ENCODE assay signal across 23 cellular contexts in the genomic region with DNA sequence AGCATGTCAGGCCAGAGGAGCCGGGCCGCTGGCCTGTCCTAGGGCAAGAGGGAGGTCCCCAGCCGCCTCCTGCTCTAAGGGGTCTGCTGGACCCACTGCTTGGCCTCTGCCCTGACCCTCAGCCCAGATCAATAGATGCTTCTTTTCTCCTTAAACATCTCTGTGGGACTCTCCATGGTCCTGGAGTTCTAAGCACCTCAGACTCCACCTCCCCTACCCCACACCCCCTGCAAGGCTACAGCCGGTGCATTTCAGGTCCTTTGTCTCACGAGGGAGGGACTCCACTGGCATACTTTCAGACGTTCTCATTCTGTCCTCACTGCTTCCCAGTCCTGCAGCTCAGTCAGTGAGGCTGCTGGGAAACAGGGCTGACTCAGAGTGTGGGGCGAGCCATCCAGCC. TPM values are rescaled to one million over a fixed set of nuclear protein-coding genes. Genes with fewer than 3 reads are reported as not detected.
"Had no signal": no experiment of that assay in that cellular context is flagged by ENCODE, and none has a peak within 500 bp of the region (broad histone marks: within the 10 kb centered on the region; RNA-seq: fewer than 3 reads in every experiment).

No MANE protein-coding gene starts in this region.

- H3K36me3 ChIP-seq: gastrocnemius medialis, heart right ventricle, left ventricle myocardium inferior, prostate gland, WERI-Rb-1 had no signal

- H3K4me1 ChIP-seq: gastrocnemius medialis, heart right ventricle, left ventricle myocardium inferior, prostate gland had no signal

- H3K4me3 ChIP-seq: coronary artery, gastrocnemius medialis, heart right ventricle, left ventricle myocardium inferior, prostate gland, skin epidermis had no signal

- DNase-seq: activated CD4-positive, alpha-beta T cell treated with anti-CD3 and anti-CD28 coated beads for 36 hours; activated CD8-positive, alpha-beta T cell treated with anti-CD3 and anti-CD28 coated beads for 36 hours; activated effector memory CD4-positive, alpha-beta T cell treated with Interleukin-2 at 50 U/mL for 16 hours; activated naive CD4-positive, alpha-beta T cell treated with anti-CD3 and anti-CD28 coated beads, Interleukin-2, amount 50 U/mL, for 16 hours; activated T-cell treated with anti-CD3 and anti-CD28 coated beads, Interleukin-2, amount 50 U/mL, for 4 hours; central memory CD4-positive, alpha-beta T cell; effector CD8-positive, alpha-beta T cell; gastrocnemius medialis; heart right ventricle; kidney; left ventricle myocardium inferior; nephron progenitor cell; right cardiac atrium; stimulated activated CD4-positive, alpha-beta T cell treated with anti-CD3 and anti-CD28 coated beads, Interleukin-4, amount 100 ng/mL, for 4 hours; stimulated activated CD8-positive, alpha-beta memory T cell treated with anti-CD3 and anti-CD28 coated beads, Interleukin-4, amount 100 ng/mL, for 48 hours; stimulated activated naive CD4-positive, alpha-beta T cell treated with Interleukin-2 at 50 U/mL for 16 hours; T-helper 17 cell; trophoblast cell; WERI-Rb-1 had no signal

- H3K27me3 ChIP-seq: gastrocnemius medialis had no signal

- H3K27ac ChIP-seq: coronary artery, gastrocnemius medialis, heart right ventricle, left ventricle myocardium inferior, prostate gland, skin epidermis, WERI-Rb-1 had no signal

- ATAC-seq: activated CD4-positive, alpha-beta T cell treated with anti-CD3 and anti-CD28 coated beads for 36 hours; activated CD8-positive, alpha-beta T cell treated with anti-CD3 and anti-CD28 coated beads for 36 hours; activated T-cell treated with anti-CD3 and anti-CD28 coated beads, Interleukin-2, amount 50 U/mL, for 4 hours; gastrocnemius medialis; heart right ventricle; right cardiac atrium; T-helper 17 cell had no signal

RNA-seq across cellular contexts. Expression of a gene that starts 11.0 kb away (rescaled TPM):
- total RNA-seq: activated CD4-positive, alpha-beta T cell treated with anti-CD3 and anti-CD28 coated beads for 36 hours; activated CD8-positive, alpha-beta T cell treated with anti-CD3 and anti-CD28 coated beads for 36 hours; activated T-cell treated with anti-CD3 and anti-CD28 coated beads, Interleukin-2, amount 50 U/mL, for 4 hours; gastrocnemius medialis; osteoblast; T-helper 17 cell had no signal
